8 cellular contexts compared by ENCODE assay signal in the genomic region with DNA sequence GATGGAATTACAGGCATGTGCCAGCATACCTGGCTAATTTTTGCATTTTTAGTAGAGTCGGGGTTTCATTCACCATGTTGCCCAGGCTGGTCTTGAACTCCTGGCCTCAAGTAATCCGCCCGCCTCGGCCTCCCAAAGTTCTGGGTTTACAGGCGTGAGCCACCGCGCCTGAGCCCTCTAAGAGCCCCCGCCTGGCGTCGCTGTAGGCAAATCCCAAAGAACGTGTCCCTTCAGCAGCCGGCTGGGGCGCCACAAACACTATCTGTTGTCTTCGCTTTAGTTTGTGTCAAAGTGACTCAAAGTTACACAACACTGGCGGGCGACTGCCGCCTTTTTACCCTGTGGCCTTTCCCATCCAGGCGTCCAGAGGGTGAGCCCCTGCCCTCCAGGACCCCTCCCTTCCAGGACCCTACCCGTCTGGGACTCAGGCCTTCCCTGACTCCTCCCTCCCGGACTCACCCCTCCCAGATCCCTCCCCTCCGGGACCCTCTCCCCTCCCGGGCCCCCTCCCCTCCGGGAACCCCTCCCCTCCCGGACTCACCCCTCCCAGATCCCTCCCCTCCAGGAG. TPM values are rescaled to one million over a fixed set of nuclear protein-coding genes. Genes with fewer than 3 reads are reported as not detected.
DNase-seq lines count a peak whose midpoint lies in the region; ATAC-seq and TF ChIP-seq lines count a peak whose summit lies in the region.

No MANE protein-coding gene starts in this region.

- H3K4me3 Mint-ChIP-seq in type B pancreatic cell = peak overlapping the region; percentile 93

- H3K4me1 Mint-ChIP-seq in type B pancreatic cell (ENCODE audit: unreplicated experiment) = no peaks in the 10 kb centered on the region

- intact Hi-C loops in left cardiac atrium (cut with DNase I) (loop anchor here (2.0 to 5.0 kb wide), 2 partner anchors 80 to 81 kb away; no protein-coding TSS in a partner anchor), posterior cingulate gyrus (cut with DNase I) (loop anchor here (1.0 to 5.0 kb wide), 2 partner anchors 65 to 80 kb away; a partner anchor contains a TSS)

- H3K9me3 Mint-ChIP-seq in type B pancreatic cell = no peaks in the 10 kb centered on the region

- peak; percentile 17 for ATAC-seq in HG02763 (IDR thresholded peaks at IDR 0.05; ENCODE audit: unreplicated experiment)
- ATAC-seq in left cardiac atrium = peak; percentile 66 to 67

- H3K27ac ChIP-seq in adipose tissue (ENCODE audit: low read depth, low read length) = peak overlapping the region; percentile 36

- H3K27me3 Mint-ChIP-seq in type B pancreatic cell = no peaks in the 10 kb centered on the region

- peaks cover 3% of the 10 kb centered on the region for H3K36me3 Mint-ChIP-seq in type B pancreatic cell

- DNase-seq in NCI-H1417 treated with DMSO at 0.1 percent for 48 hours (lab: John Stamatoyannopoulos, UW) (peak; percentile 66), SW480 (ENCODE audit: low spot score) (peak; percentile 99), left cardiac atrium (peak; percentile 95), posterior cingulate gyrus (peak; percentile 77 to 98 (median 89)), type B pancreatic cell (ENCODE audit: extremely low spot score, unreplicated experiment) (peak; percentile 87)

- peak overlapping the region; percentile 78 for H3K4me3 ChIP-seq in GM08714 (ENCODE audit: low read length)

- peak; percentile 84 for TF ChIP-seq CTCF in type B pancreatic cell (conservative IDR thresholded peaks at IDR 0.05)

- WGBS in adipose tissue, 3 donors = 2 to 3% (median 2%) methylated on average over 20 to 24 of the region's 24 CpGs

- H3K27ac Mint-ChIP-seq in type B pancreatic cell = peak overlapping the region; percentile 99

RNA-seq across cellular contexts. Expression of a gene that starts 0.9 kb away (rescaled TPM):
- polyA plus RNA-seq in adipose tissue = 100 to 1,000 TPM in 1 of 3 donors, 10 to 100 TPM in 2; 73.2 to 131 (median 81.4) TPM
- 10 to 100 TPM; 57.9 to 76.9 TPM for total RNA-seq in left cardiac atrium
- total RNA-seq in type B pancreatic cell (ENCODE audit: low replicate concordance) = 67.2 and 71.5 TPM in 2 replicates

Comparison
In these comparisons a context has a peak if more than half of its experiments do, and no peak if none do; other contexts are left out.
1. Peak in every context shown above with its lines: DNase-seq, ATAC-seq, H3K4me3 ChIP-seq and H3K27ac ChIP-seq.